In the genomic region with DNA sequence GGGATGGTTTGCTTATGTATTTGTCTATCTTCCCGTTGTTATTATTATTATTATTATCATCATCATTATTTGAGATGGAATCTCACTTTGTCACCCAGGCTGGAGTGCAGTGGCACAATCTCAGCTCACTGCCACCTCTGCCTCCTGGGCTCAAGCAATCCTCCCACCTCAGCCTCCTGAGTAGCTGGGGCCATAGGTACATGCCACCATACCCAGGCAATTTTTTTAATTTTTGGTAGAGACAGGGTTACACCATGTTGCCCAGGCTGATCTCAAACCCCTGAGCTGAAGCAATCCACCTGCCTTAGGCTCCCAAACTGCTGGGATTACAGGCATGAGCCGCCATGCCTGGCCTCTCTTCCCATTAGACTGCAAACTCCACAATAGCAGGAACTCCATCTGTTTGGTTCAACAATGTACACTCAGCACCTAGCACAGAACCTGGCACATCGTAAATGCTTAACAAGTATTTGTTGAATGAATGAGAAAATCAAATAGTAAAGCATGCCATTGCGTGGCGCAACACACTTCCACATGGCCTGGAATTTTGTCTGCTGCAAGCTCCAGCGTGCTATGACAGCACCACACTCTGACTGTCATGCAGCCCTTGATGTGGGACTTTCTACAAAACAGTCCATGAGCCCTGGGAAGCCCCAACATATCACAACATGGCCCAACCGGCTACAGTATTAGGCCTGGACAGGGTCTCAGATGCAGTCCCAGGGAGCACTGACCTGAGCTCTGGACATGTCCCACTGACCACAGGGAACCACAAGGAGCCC, we compare ENCODE assay signal across 11 cellular contexts. TPM values are rescaled to one million over a fixed set of nuclear protein-coding genes. Genes with fewer than 3 reads are reported as not detected.
DNase-seq lines count a peak whose midpoint lies in the region; ATAC-seq and TF ChIP-seq lines count a peak whose summit lies in the region.
"Had no signal": no experiment of that assay in that cellular context is flagged by ENCODE, and none has a peak within 500 bp of the region (broad histone marks: within the 10 kb centered on the region; RNA-seq: fewer than 3 reads in every experiment).

No MANE protein-coding gene starts in this region.

- 45% methylated on average over 6 of the region's 7 CpGs for WGBS in right lobe of liver (ENCODE audit: insufficient coverage, low coverage, low lambda C conversion rate, missing lambda C conversion rate)

- TF ChIP-seq POLR2A in right lobe of liver (IDR thresholded peaks at IDR 0.05) = peak; percentile 11

- no peaks in the 10 kb centered on the region for H3K9me3 Mint-ChIP-seq in HFFc6
- H3K9me3 Mint-ChIP-seq: naive B cell; stimulated activated naive CD8-positive, alpha-beta T cell treated with anti-CD3 and anti-CD28 coated beads, Interleukin-15, amount 100 ng/mL, for 72 hours had no signal

- H3K4me1 ChIP-seq in right lobe of liver (peaks cover 0 to 8% (median 2%) of the 10 kb centered on the region in 4 donors), subcutaneous abdominal adipose tissue (ENCODE audit: control insufficient read depth in 5 of 5, insufficient read depth in 5 of 5, low read length in 5 of 5) (peaks cover 6 to 66% (median 58%) of the 10 kb centered on the region in 5 donors)

- peak overlapping the region; percentile 63 for H3K27ac Mint-ChIP-seq in HFFc6

- no peaks in the 10 kb centered on the region for H3K27me3 Mint-ChIP-seq in HFFc6 (ENCODE audit: insufficient read depth)

- ATAC-seq in right lobe of liver = peak in 3 of 4 donors; percentile 10 to 52 (median 39)
- ATAC-seq: stimulated activated naive CD8-positive, alpha-beta T cell treated with anti-CD3 and anti-CD28 coated beads, Interleukin-15, amount 100 ng/mL, for 72 hours had no signal

- H3K4me3 ChIP-seq in cardiac fibroblast (replicated peaks in 1 of 2; ENCODE audit: low read depth in 2 of 2, low read length in 2 of 2) = no peak overlapping the region
- H3K4me3 ChIP-seq in right lobe of liver = no peak overlapping the region
- no peak overlapping the region for H3K4me3 ChIP-seq in subcutaneous abdominal adipose tissue (ENCODE audit: low read depth in 1 of 5, low read length in 5 of 5)

- TF ChIP-seq CTCF in HFFc6 (IDR thresholded peaks at IDR 0.05) (no peak), cardiac fibroblast (IDR thresholded peaks at IDR 0.05; ENCODE audit: low read depth, low read length) (no peak), right lobe of liver (IDR thresholded peaks at IDR 0.05) (no peak)

- H3K27me3 ChIP-seq in right lobe of liver (no peaks in the 10 kb centered on the region), subcutaneous abdominal adipose tissue (ENCODE audit: control insufficient read depth in 5 of 5, insufficient read depth in 4 of 5, low read length in 5 of 5) (peaks cover 0 to 4% (median 0%) of the 10 kb centered on the region in 5 donors)

- peak; percentile 36 for DNase-seq in HFFc6
- DNase-seq in cardiac fibroblast (ENCODE audit: low read depth in 2 of 2) = peak; percentile 55 to 56
- DNase-seq in right lobe of liver = no peak
- DNase-seq in SKM-1 (lab: John Stamatoyannopoulos, UW; ENCODE audit: unreplicated experiment) = no peak
- no peak for DNase-seq in NCI-H1105 (lab: John Stamatoyannopoulos, UW)
- DNase-seq in 8988T = no peak
- DNase-seq: naive B cell; NCI-H2107; OCI-M1; stimulated activated naive CD8-positive, alpha-beta T cell treated with anti-CD3 and anti-CD28 coated beads, Interleukin-15, amount 100 ng/mL, for 72 hours had no signal

- H3K36me3 Mint-ChIP-seq in HFFc6 (ENCODE audit: low read depth) = no peaks in the 10 kb centered on the region
- H3K36me3 Mint-ChIP-seq: naive B cell had no signal

- H3K9me3 ChIP-seq in right lobe of liver (no peaks in the 10 kb centered on the region), subcutaneous abdominal adipose tissue (ENCODE audit: control insufficient read depth in 5 of 5, low read length in 5 of 5) (no peaks in the 10 kb centered on the region)

- intact Hi-C loops in right lobe of liver (cut with DNase I) = no loop called here

- no peak overlapping the region for H3K4me3 Mint-ChIP-seq in HFFc6
- H3K4me3 Mint-ChIP-seq: stimulated activated naive CD8-positive, alpha-beta T cell treated with anti-CD3 and anti-CD28 coated beads, Interleukin-15, amount 100 ng/mL, for 72 hours had no signal

- peak overlapping the region in 3 of 5 donors; percentile 16 to 41 (median 41) for H3K9ac ChIP-seq in subcutaneous abdominal adipose tissue (ENCODE audit: low read length in 5 of 5)

- H3K27ac ChIP-seq in right lobe of liver = peak overlapping the region in 2 of 3 donors; percentile 25 to 70
- H3K27ac ChIP-seq in subcutaneous abdominal adipose tissue (ENCODE audit: low read depth, low read length) = peak overlapping the region; percentile 85

- H3K4me1 Mint-ChIP-seq in HFFc6 (ENCODE audit: low read depth) = peaks cover 88% of the 10 kb centered on the region

- H3K36me3 ChIP-seq in right lobe of liver (no peaks in the 10 kb centered on the region), subcutaneous abdominal adipose tissue (ENCODE audit: control insufficient read depth in 5 of 5, insufficient read depth in 5 of 5, low read length in 5 of 5) (no peaks in the 10 kb centered on the region)

RNA-seq across cellular contexts. Expression of gene TINAGL1, which starts 3.8 kb away (rescaled TPM):
- 1 to 10 TPM in 5 of 6 experiments, under 1 TPM in 1; 0.91 to 4.0 (median 1.9) TPM for total RNA-seq in HFFc6 (2021; fragmentation: NEBNext Ultra II Directional; extraction: Animal tissue kit (Norgen Biotek cat#: 25700))
- total RNA-seq in right lobe of liver = 10 to 100 TPM; 10.1 to 40.4 (median 30.2) TPM

RNA-seq across cellular contexts. Expression of gene HCRTR1, which starts 45.0 kb away (rescaled TPM):
- not detected for total RNA-seq in HFFc6 (2021; fragmentation: NEBNext Ultra II Directional; extraction: Animal tissue kit (Norgen Biotek cat#: 25700))
- total RNA-seq in right lobe of liver = not detected

Comparison
In these comparisons a context has a peak if more than half of its experiments do, and no peak if none do; other contexts are left out.
1. DNase-seq: peak in HFFc6 (single experiment) and cardiac fibroblast (2 of 2); none in right lobe of liver (0 of 3), SKM-1 (single experiment), NCI-H1105 (single experiment) and 8988T (single experiment).